ENCODE assay signal across 16 cellular contexts in genomic region chr13:30002577-30002976, GRCh38.
DNase-seq lines count a peak whose midpoint lies in the region; ATAC-seq and TF ChIP-seq lines count a peak whose summit lies in the region.
"Had no signal": no experiment of that assay in that cellular context is flagged by ENCODE, and none has a peak within 500 bp of the region (broad histone marks: within the 10 kb centered on the region; RNA-seq: fewer than 3 reads in every experiment).

No MANE protein-coding gene starts in this region.

- no peak overlapping the region for H3K27ac Mint-ChIP-seq in natural killer cell
- H3K27ac Mint-ChIP-seq: nephron had no signal

- H3K79me2 ChIP-seq in GM23248 (ENCODE audit: insufficient read depth): no peaks in the 10 kb centered on the region

- H3K36me3 Mint-ChIP-seq in natural killer cell: no peaks in the 10 kb centered on the region
- H3K36me3 Mint-ChIP-seq: brain had no signal

- in situ Hi-C loops in GM23248 (cut with MboI) (no loop called here), astrocyte of the cerebellum (cut with HindIII; ENCODE audit: low sequenced_read_pairs) (no loop called here)

- no peaks in the 10 kb centered on the region for H3K27me3 Mint-ChIP-seq in natural killer cell (ENCODE audit: low read depth in 2 of 2)

- no peaks in the 10 kb centered on the region for H3K9me3 Mint-ChIP-seq in natural killer cell
- H3K9me3 Mint-ChIP-seq: brain had no signal

- peak; percentile 82 for DNase-seq in AG10803 (ENCODE audit: low read depth)
- peak; percentile 80 for DNase-seq in GM23248
- peak; percentile 36 for DNase-seq in astrocyte of the cerebellum (ENCODE audit: low read depth)
- peak; percentile 77 for DNase-seq in iris pigment epithelial cell (ENCODE audit: low read depth)
- DNase-seq in ureter (ENCODE audit: low spot score): no peak
- no peak for DNase-seq in natural killer cell
- DNase-seq in NCI-H146 (lab: John Stamatoyannopoulos, UW): no peak
- DNase-seq: activated T-cell treated with anti-CD3 and anti-CD28 coated beads, Interleukin-2, amount 50 U/mL, for 48 hours; DMS 273 treated with DMSO at 0.1 percent for 48 hours; KBM-7; NCI-H2171 treated with DMSO at 0.1 percent for 48 hours; stimulated activated CD4-positive, alpha-beta T cell treated with anti-CD3 and anti-CD28 coated beads, Interleukin-2, amount 100 ng/mL, for 24 hours; stomach had no signal

- no peaks in the 10 kb centered on the region for H3K36me3 ChIP-seq in GM23248 (ENCODE audit: low read depth)
- H3K36me3 ChIP-seq: stomach had no signal

- H2AFZ ChIP-seq in GM23248: no peak overlapping the region

- peak overlapping the region; percentile 47 for H3K27ac ChIP-seq in GM23248
- H3K27ac ChIP-seq: stomach had no signal

- peaks cover 10% of the 10 kb centered on the region for H3K4me1 ChIP-seq in GM23248 (ENCODE audit: insufficient read depth)
- H3K4me1 ChIP-seq: stomach had no signal

- H3K4me2 ChIP-seq in GM23248 (ENCODE audit: unreplicated experiment): peak overlapping the region; percentile 27

- ATAC-seq in HG02571 (IDR thresholded peaks at IDR 0.05; ENCODE audit: unreplicated experiment) (no peak), natural killer cell (no peak)

- TF ChIP-seq CTCF in AG10803 (conservative IDR thresholded peaks at IDR 0.05; ENCODE audit: low read length): no peak
- no peak for TF ChIP-seq CTCF in astrocyte of the cerebellum (IDR thresholded peaks at IDR 0.05; ENCODE audit: low read depth, low read length, missing control alignments)
- no peak for TF ChIP-seq CTCF in natural killer cell (IDR thresholded peaks at IDR 0.05)

- intact Hi-C loops in natural killer cell (cut with micrococcal nuclease): no loop called here

- no peak overlapping the region for H3K4me3 ChIP-seq in AG10803 (ENCODE audit: low read length)
- H3K4me3 ChIP-seq in GM23248: no peak overlapping the region
- no peak overlapping the region for H3K4me3 ChIP-seq in astrocyte of the cerebellum (ENCODE audit: low read depth, low read length)
- H3K4me3 ChIP-seq: stomach had no signal

- no peaks in the 10 kb centered on the region for H3K27me3 ChIP-seq in GM23248 (replicated peaks; ENCODE audit: insufficient read depth)
- H3K27me3 ChIP-seq: stomach had no signal

- no peak overlapping the region for H3K9ac ChIP-seq in GM23248

- no peaks in the 10 kb centered on the region for H4K20me1 ChIP-seq in GM23248 (ENCODE audit: insufficient read depth)

- H3K4me1 Mint-ChIP-seq in natural killer cell: peaks cover 8 to 16% of the 10 kb centered on the region in 2 donors

- H3K9me2 ChIP-seq in GM23248 (ENCODE audit: insufficient read depth): no peaks in the 10 kb centered on the region

- H3F3A ChIP-seq in GM23248 (ENCODE audit: insufficient read depth): peaks cover 12% of the 10 kb centered on the region

- no peaks in the 10 kb centered on the region for H3K9me3 ChIP-seq in GM23248 (ENCODE audit: low read depth)
- H3K9me3 ChIP-seq: stomach had no signal

- no peak overlapping the region for H3K4me3 Mint-ChIP-seq in natural killer cell
- H3K4me3 Mint-ChIP-seq: brain, nephron had no signal

- WGBS in GM23248 (ENCODE audit: low coverage in 1 of 2, low lambda C conversion rate in 2 of 2, missing lambda C conversion rate in 2 of 2), 2 experiments: 0 to 4% methylated on average over 1 of the region's 1 CpG

Comparison
In these comparisons a context has a peak if more than half of its experiments do, and no peak if none do; other contexts are left out.
1. DNase-seq: peak in AG10803 (single experiment), GM23248 (single experiment), astrocyte of the cerebellum (single experiment) and iris pigment epithelial cell (single experiment); none in ureter (single experiment), natural killer cell (single experiment) and NCI-H146 (single experiment).